9 cellular contexts compared by ENCODE assay signal in genomic region chr14:76950043-76951020, GRCh38.
DNase-seq lines count a peak whose midpoint lies in the region; ATAC-seq and TF ChIP-seq lines count a peak whose summit lies in the region.
"Had no signal": no experiment of that assay in that cellular context is flagged by ENCODE, and none has a peak within 500 bp of the region (broad histone marks: within the 10 kb centered on the region; RNA-seq: fewer than 3 reads in every experiment).

No MANE protein-coding gene starts in this region.

- H3K9me3 Mint-ChIP-seq in activated CD4-positive, alpha-beta T cell treated with anti-CD3 and anti-CD28 coated beads, Interleukin-2, amount 10 ng/mL, durations not matched to agents 7 days and 5 days, result no peaks in the 10 kb centered on the region
- H3K9me3 Mint-ChIP-seq: WTC11 had no signal

- no peak for ATAC-seq in GM21381 (IDR thresholded peaks at IDR 0.05; ENCODE audit: unreplicated experiment)
- ATAC-seq in activated CD4-positive, CD25-positive, alpha-beta regulatory T cell treated with anti-CD3 and anti-CD28 coated beads, Interleukin-2, amount 50 U/mL, for 24 hours, result no peak
- ATAC-seq: WTC11 had no signal

- no peak overlapping the region for H3K4me3 ChIP-seq in adipocyte (ENCODE audit: low read length)
- H3K4me3 ChIP-seq in thyroid gland (replicated peaks in 1 of 3), result no peak overlapping the region
- no peak overlapping the region for H3K4me3 ChIP-seq in SJCRH30

- H3K27me3 Mint-ChIP-seq in activated CD4-positive, alpha-beta T cell treated with anti-CD3 and anti-CD28 coated beads, Interleukin-2, amount 10 ng/mL, durations not matched to agents 7 days and 5 days, result no peaks in the 10 kb centered on the region

- H3K27ac ChIP-seq in layer of hippocampus (ENCODE audit: low read depth, low read length), result peak overlapping the region; percentile 38
- H3K27ac ChIP-seq in thyroid gland, result peak overlapping the region; percentile 60 to 92 (median 73)
- no peak overlapping the region for H3K27ac ChIP-seq in SJCRH30

- no peak for TF ChIP-seq POLR2A in thyroid gland (IDR thresholded peaks at IDR 0.05)

- H3K9ac ChIP-seq in adipocyte (ENCODE audit: low read length), result peak overlapping the region; percentile 54

- DNase-seq in activated CD4-positive, alpha-beta T cell treated with anti-CD3 and anti-CD28 coated beads, Interleukin-2, amount 10 ng/mL, durations not matched to agents 7 days and 5 days, result no peak
- DNase-seq in activated CD4-positive, alpha-beta T cell treated with anti-CD3 and anti-CD28 coated beads, Interleukin-2, amount 50 U/mL, for 1 hour, result no peak
- no peak for DNase-seq in adipocyte (ENCODE audit: low read depth)
- DNase-seq in thyroid gland, result peak; percentile 56 to 70
- no peak for DNase-seq in SJCRH30

- H3K36me3 ChIP-seq in adipocyte (ENCODE audit: control insufficient read depth, insufficient read depth, low read length, severe bottlenecking), result no peaks in the 10 kb centered on the region
- H3K36me3 ChIP-seq in thyroid gland, result no peaks in the 10 kb centered on the region
- no peaks in the 10 kb centered on the region for H3K36me3 ChIP-seq in SJCRH30

- intact Hi-C loops in thyroid gland (cut with DNase I), result no loop called here

- H3K9me3 ChIP-seq in adipocyte (ENCODE audit: control insufficient read depth, low read length) (no peaks in the 10 kb centered on the region), thyroid gland (no peaks in the 10 kb centered on the region), SJCRH30 (replicated peaks) (no peaks in the 10 kb centered on the region)

- H3K36me3 Mint-ChIP-seq in activated CD4-positive, alpha-beta T cell treated with anti-CD3 and anti-CD28 coated beads, Interleukin-2, amount 10 ng/mL, durations not matched to agents 7 days and 5 days (ENCODE audit: low read depth), result no peaks in the 10 kb centered on the region
- H3K36me3 Mint-ChIP-seq: WTC11 had no signal

- no peak overlapping the region for H3K4me3 Mint-ChIP-seq in activated CD4-positive, alpha-beta T cell treated with anti-CD3 and anti-CD28 coated beads, Interleukin-2, amount 10 ng/mL, durations not matched to agents 7 days and 5 days
- H3K4me3 Mint-ChIP-seq: WTC11 had no signal

- POLR2A ChIA-PET in activated CD4-positive, alpha-beta T cell treated with anti-CD3 and anti-CD28 coated beads, Interleukin-2, amount 10 ng/mL, durations not matched to agents 7 days and 5 days (lab: Charles Lee), result no interaction called here

- no peaks in the 10 kb centered on the region for H3K27me3 ChIP-seq in adipocyte (replicated peaks; ENCODE audit: control insufficient read depth, insufficient read depth, low read length)
- no peaks in the 10 kb centered on the region for H3K27me3 ChIP-seq in layer of hippocampus (ENCODE audit: control insufficient read depth, insufficient read depth, low read length)
- H3K27me3 ChIP-seq in thyroid gland, result no peaks in the 10 kb centered on the region
- H3K27me3 ChIP-seq in SJCRH30, result no peaks in the 10 kb centered on the region

- peak in 1 of 6 experiments; percentile 1 for TF ChIP-seq CTCF in thyroid gland (IDR thresholded peaks at IDR 0.05)

- WGBS in thyroid gland, 2 donors, result 59 to 68% methylated on average over 12 to 14 of the region's 14 CpGs

- CTCF ChIA-PET in activated CD4-positive, alpha-beta T cell treated with anti-CD3 and anti-CD28 coated beads, Interleukin-2, amount 10 ng/mL, durations not matched to agents 7 days and 5 days (lab: Charles Lee), result interaction anchor here (0.7 to 1.5 kb wide), 9 partner anchors 11 to 120 kb away, joined by 3 to 5 read pairs (median 3); no protein-coding TSS in a partner anchor

- H3K4me1 Mint-ChIP-seq in activated CD4-positive, alpha-beta T cell treated with anti-CD3 and anti-CD28 coated beads, Interleukin-2, amount 10 ng/mL, durations not matched to agents 7 days and 5 days, result peaks cover 72% of the 10 kb centered on the region

- peak overlapping the region; percentile 19 for H3K27ac Mint-ChIP-seq in activated CD4-positive, alpha-beta T cell treated with anti-CD3 and anti-CD28 coated beads, Interleukin-2, amount 10 ng/mL, durations not matched to agents 7 days and 5 days
- H3K27ac Mint-ChIP-seq: WTC11 had no signal

- H3K4me1 ChIP-seq in adipocyte (ENCODE audit: control insufficient read depth, insufficient read depth, low read length) (peaks cover 64% of the 10 kb centered on the region), thyroid gland (peaks cover 54 to 69% of the 10 kb centered on the region in 2 donors), SJCRH30 (peaks cover 48% of the 10 kb centered on the region)

Comparison
In these comparisons a context has a peak if more than half of its experiments do, and no peak if none do; other contexts are left out.
1. DNase-seq: peak in thyroid gland (2 of 2); none in activated CD4-positive, alpha-beta T cell treated with anti-CD3 and anti-CD28 coated beads, Interleukin-2, amount 10 ng/mL, durations not matched to agents 7 days and 5 days (single experiment), activated CD4-positive, alpha-beta T cell treated with anti-CD3 and anti-CD28 coated beads, Interleukin-2, amount 50 U/mL, for 1 hour (single experiment), adipocyte (single experiment) and SJCRH30 (0 of 2).